ENCODE assay signal across 31 cellular contexts in genomic region chr7:127765150-127765549, GRCh38.
"Had no signal": no experiment of that assay in that cellular context is flagged by ENCODE, and none has a peak within 500 bp of the region (broad histone marks: within the 10 kb centered on the region; RNA-seq: fewer than 3 reads in every experiment).

No MANE protein-coding gene starts in this region.

- DNase-seq: activated CD4-positive, alpha-beta memory T cell treated with anti-CD3 and anti-CD28 coated beads for 36 hours; activated CD4-positive, alpha-beta T cell treated with anti-CD3 and anti-CD28 coated beads, Interleukin-2, amount 10 ng/mL, durations not matched to agents 7 days and 5 days; activated CD4-positive, CD25-positive, alpha-beta regulatory T cell; activated CD8-positive, alpha-beta memory T cell treated with anti-CD3 and anti-CD28 coated beads for 24 hours; activated effector memory CD4-positive, alpha-beta T cell treated with anti-CD3 and anti-CD28 coated beads, Interleukin-2, amount 50 U/mL, for 16 hours; activated naive CD4-positive, alpha-beta T cell treated with Interleukin-2 at 50 U/mL for 16 hours; activated naive CD8-positive, alpha-beta T cell treated with anti-CD3 and anti-CD28 coated beads, Interleukin-2, amount 50 U/mL, for 24 hours; activated T-cell treated with anti-CD3 and anti-CD28 coated beads, Interleukin-2, amount 50 U/mL, for 4 hours; amniotic stem cell; body of pancreas; central memory CD4-positive, alpha-beta T cell; MG63; MV-4-11; NCI-H1092 treated with DMSO at 0.1 percent for 48 hours; NCI-H1436; NCI-H187 treated with DMSO at 0.1 percent for 48 hours; NCI-H2081 treated with DMSO at 0.1 percent for 48 hours; NCI-H226; NCI-H510A; NCI-H526 treated with DMSO at 0.1 percent for 48 hours; NCI-H82; Peyer's patch; Right ventricle myocardium superior; SJCRH30; SK-N-SH; T-helper 1 cell had no signal

- ATAC-seq: activated naive CD4-positive, alpha-beta T cell treated with anti-CD3 and anti-CD28 coated beads, Interleukin-2, amount 50 U/mL, for 72 hours; activated naive CD8-positive, alpha-beta T cell treated with anti-CD3 and anti-CD28 coated beads, Interleukin-2, amount 50 U/mL, for 24 hours; activated T-cell treated with anti-CD3 and anti-CD28 coated beads, Interleukin-2, amount 50 U/mL, for 4 hours; body of pancreas had no signal

- FAIRE-seq: bronchial epithelial cell had no signal

- H3K27ac ChIP-seq: ascending aorta, body of pancreas, Peyer's patch, RWPE1, SJCRH30, VCaP had no signal

- H3K36me3 ChIP-seq: ascending aorta, Peyer's patch had no signal

- H3K4me3 ChIP-seq: ascending aorta, body of pancreas, MG63, Peyer's patch, SJCRH30 had no signal

- H3K4me3 Mint-ChIP-seq: activated CD4-positive, alpha-beta memory T cell treated with anti-CD3 and anti-CD28 coated beads for 36 hours; activated CD4-positive, alpha-beta T cell treated with anti-CD3 and anti-CD28 coated beads, Interleukin-2, amount 10 ng/mL, durations not matched to agents 7 days and 5 days; activated naive CD8-positive, alpha-beta T cell treated with anti-CD3 and anti-CD28 coated beads, Interleukin-2, amount 50 U/mL, for 24 hours; activated T-cell treated with anti-CD3 and anti-CD28 coated beads, Interleukin-2, amount 50 U/mL, for 4 hours had no signal

- H3K9me3 ChIP-seq: ascending aorta, body of pancreas, MG63, Peyer's patch, SJCRH30, SK-N-SH had no signal

- H3K27ac Mint-ChIP-seq: activated CD4-positive, alpha-beta memory T cell treated with anti-CD3 and anti-CD28 coated beads for 36 hours; activated CD4-positive, alpha-beta T cell treated with anti-CD3 and anti-CD28 coated beads, Interleukin-2, amount 10 ng/mL, durations not matched to agents 7 days and 5 days; activated naive CD4-positive, alpha-beta T cell treated with anti-CD3 and anti-CD28 coated beads, Interleukin-2, amount 50 U/mL, for 72 hours; activated naive CD8-positive, alpha-beta T cell treated with anti-CD3 and anti-CD28 coated beads, Interleukin-2, amount 50 U/mL, for 24 hours had no signal

- H3K4me2 ChIP-seq: SK-N-SH had no signal

- H3K4me1 ChIP-seq: Peyer's patch, SJCRH30 had no signal

- H3K9me3 Mint-ChIP-seq: activated CD4-positive, alpha-beta memory T cell treated with anti-CD3 and anti-CD28 coated beads for 36 hours had no signal

- H3K27me3 Mint-ChIP-seq: activated CD4-positive, alpha-beta memory T cell treated with anti-CD3 and anti-CD28 coated beads for 36 hours; activated CD4-positive, alpha-beta T cell treated with anti-CD3 and anti-CD28 coated beads, Interleukin-2, amount 10 ng/mL, durations not matched to agents 7 days and 5 days; activated naive CD8-positive, alpha-beta T cell treated with anti-CD3 and anti-CD28 coated beads, Interleukin-2, amount 50 U/mL, for 24 hours had no signal

- H3K9ac ChIP-seq: SK-N-SH had no signal

- H3K27me3 ChIP-seq: ascending aorta, body of pancreas, MG63, Peyer's patch, SJCRH30 had no signal
